19 cellular contexts compared by ENCODE assay signal in the genomic region with DNA sequence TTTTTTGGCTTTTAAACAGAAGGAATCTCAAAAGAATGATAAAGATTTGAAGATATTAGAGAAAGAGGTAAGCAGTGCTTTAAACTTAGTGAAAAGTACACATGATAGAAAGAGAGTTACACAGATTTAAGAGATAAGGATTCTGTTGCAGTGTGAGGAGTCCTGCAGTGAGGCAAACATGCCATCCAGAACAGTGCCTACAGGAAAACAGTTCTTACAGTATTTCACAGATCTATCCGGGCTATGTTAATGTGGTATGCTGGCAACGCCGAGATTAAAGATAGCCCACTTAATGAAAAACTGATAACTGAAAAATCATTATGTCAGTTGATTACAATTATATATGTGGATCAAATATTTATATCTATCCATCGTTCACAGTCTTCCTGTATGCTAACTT.
"Had no signal": no experiment of that assay in that cellular context is flagged by ENCODE, and none has a peak within 500 bp of the region (broad histone marks: within the 10 kb centered on the region; RNA-seq: fewer than 3 reads in every experiment).

No MANE protein-coding gene starts in this region.

- FAIRE-seq: small intestine, TTC549 had no signal

- H3K4me2 ChIP-seq: hepatocyte had no signal

- H3K27ac ChIP-seq: epithelial cell of prostate, hepatocyte, tibial artery, vagina had no signal

- H3K27me3 Mint-ChIP-seq: activated CD8-positive, alpha-beta T cell treated with anti-CD3 and anti-CD28 coated beads for 36 hours; activated naive CD4-positive, alpha-beta T cell treated with anti-CD3 and anti-CD28 coated beads, Interleukin-2, amount 50 U/mL, for 24 hours; activated T-helper 17 cell treated with anti-CD3 and anti-CD28 coated beads, Interleukin-2, amount 50 U/mL, for 72 hours; central memory CD8-positive, alpha-beta T cell; progenitor cell of endocrine pancreas; stimulated activated memory B cell treated with anti-CD40 and anti-IgM and Interleukin-4, amounts not matched to agents 10 μg/mL and 1 μg/mL and 100 μg/mL, for 72 hours had no signal

- H2AFZ ChIP-seq: hepatocyte had no signal

- H3K9me3 Mint-ChIP-seq: activated CD8-positive, alpha-beta T cell treated with anti-CD3 and anti-CD28 coated beads for 36 hours; activated naive CD4-positive, alpha-beta T cell treated with anti-CD3 and anti-CD28 coated beads, Interleukin-2, amount 50 U/mL, for 24 hours; activated T-helper 17 cell treated with anti-CD3 and anti-CD28 coated beads, Interleukin-2, amount 50 U/mL, for 72 hours; brain; central memory CD8-positive, alpha-beta T cell; mesothelial cell of epicardium; stimulated activated memory B cell treated with anti-CD40 and anti-IgM and Interleukin-4, amounts not matched to agents 10 μg/mL and 1 μg/mL and 100 μg/mL, for 72 hours; T-helper 1 cell treated with Interleukin-12 subunit alpha and Interleukin-12 subunit beta and Interleukin-4 antibody, amounts not matched to agents 30 μg/mL and 1 μg/mL, for 36 hours had no signal

- H3K27ac Mint-ChIP-seq: activated CD8-positive, alpha-beta T cell treated with anti-CD3 and anti-CD28 coated beads for 36 hours; activated naive CD4-positive, alpha-beta T cell treated with anti-CD3 and anti-CD28 coated beads, Interleukin-2, amount 50 U/mL, for 24 hours; activated T-helper 17 cell treated with anti-CD3 and anti-CD28 coated beads, Interleukin-2, amount 50 U/mL, for 72 hours; mesothelial cell of epicardium; progenitor cell of endocrine pancreas; stimulated activated memory B cell treated with anti-CD40 and anti-IgM and Interleukin-4, amounts not matched to agents 10 μg/mL and 1 μg/mL and 100 μg/mL, for 72 hours; T-helper 1 cell treated with Interleukin-12 subunit alpha and Interleukin-12 subunit beta and Interleukin-4 antibody, amounts not matched to agents 30 μg/mL and 1 μg/mL, for 36 hours had no signal

- H3K36me3 Mint-ChIP-seq: activated naive CD4-positive, alpha-beta T cell treated with anti-CD3 and anti-CD28 coated beads, Interleukin-2, amount 50 U/mL, for 24 hours; stimulated activated memory B cell treated with anti-CD40 and anti-IgM and Interleukin-4, amounts not matched to agents 10 μg/mL and 1 μg/mL and 100 μg/mL, for 72 hours had no signal

- H3K9me3 ChIP-seq: tibial artery, vagina had no signal

- H3K4me1 ChIP-seq: tibial artery, vagina had no signal

- H3K36me3 ChIP-seq: tibial artery, vagina had no signal

- ATAC-seq: activated CD8-positive, alpha-beta T cell treated with anti-CD3 and anti-CD28 coated beads for 36 hours; activated T-helper 17 cell treated with anti-CD3 and anti-CD28 coated beads, Interleukin-2, amount 50 U/mL, for 72 hours; right cardiac atrium; stimulated activated memory B cell treated with anti-CD40 and anti-IgM and Interleukin-4, amounts not matched to agents 10 μg/mL and 1 μg/mL and 100 μg/mL, for 72 hours had no signal

- H3K4me1 Mint-ChIP-seq: activated T-helper 17 cell treated with anti-CD3 and anti-CD28 coated beads, Interleukin-2, amount 50 U/mL, for 72 hours; central memory CD8-positive, alpha-beta T cell; stimulated activated memory B cell treated with anti-CD40 and anti-IgM and Interleukin-4, amounts not matched to agents 10 μg/mL and 1 μg/mL and 100 μg/mL, for 72 hours had no signal

- DNase-seq: activated CD8-positive, alpha-beta T cell treated with anti-CD3 and anti-CD28 coated beads for 36 hours; amygdala; cortex of kidney; effector memory CD4-positive, alpha-beta T cell; right cardiac atrium; small intestine; tibial artery had no signal

- H3K27me3 ChIP-seq: hepatocyte, tibial artery, vagina had no signal

- H3K4me3 Mint-ChIP-seq: activated CD8-positive, alpha-beta T cell treated with anti-CD3 and anti-CD28 coated beads for 36 hours; activated naive CD4-positive, alpha-beta T cell treated with anti-CD3 and anti-CD28 coated beads, Interleukin-2, amount 50 U/mL, for 24 hours; activated T-helper 17 cell treated with anti-CD3 and anti-CD28 coated beads, Interleukin-2, amount 50 U/mL, for 72 hours; central memory CD8-positive, alpha-beta T cell; mesothelial cell of epicardium; stimulated activated memory B cell treated with anti-CD40 and anti-IgM and Interleukin-4, amounts not matched to agents 10 μg/mL and 1 μg/mL and 100 μg/mL, for 72 hours; T-helper 1 cell treated with Interleukin-12 subunit alpha and Interleukin-12 subunit beta and Interleukin-4 antibody, amounts not matched to agents 30 μg/mL and 1 μg/mL, for 36 hours had no signal

- H3K4me3 ChIP-seq: hepatocyte, tibial artery, vagina had no signal

- H3K79me2 ChIP-seq: hepatocyte had no signal
